Comparison of ENCODE assay signal across 8 cellular contexts in the genomic region with DNA sequence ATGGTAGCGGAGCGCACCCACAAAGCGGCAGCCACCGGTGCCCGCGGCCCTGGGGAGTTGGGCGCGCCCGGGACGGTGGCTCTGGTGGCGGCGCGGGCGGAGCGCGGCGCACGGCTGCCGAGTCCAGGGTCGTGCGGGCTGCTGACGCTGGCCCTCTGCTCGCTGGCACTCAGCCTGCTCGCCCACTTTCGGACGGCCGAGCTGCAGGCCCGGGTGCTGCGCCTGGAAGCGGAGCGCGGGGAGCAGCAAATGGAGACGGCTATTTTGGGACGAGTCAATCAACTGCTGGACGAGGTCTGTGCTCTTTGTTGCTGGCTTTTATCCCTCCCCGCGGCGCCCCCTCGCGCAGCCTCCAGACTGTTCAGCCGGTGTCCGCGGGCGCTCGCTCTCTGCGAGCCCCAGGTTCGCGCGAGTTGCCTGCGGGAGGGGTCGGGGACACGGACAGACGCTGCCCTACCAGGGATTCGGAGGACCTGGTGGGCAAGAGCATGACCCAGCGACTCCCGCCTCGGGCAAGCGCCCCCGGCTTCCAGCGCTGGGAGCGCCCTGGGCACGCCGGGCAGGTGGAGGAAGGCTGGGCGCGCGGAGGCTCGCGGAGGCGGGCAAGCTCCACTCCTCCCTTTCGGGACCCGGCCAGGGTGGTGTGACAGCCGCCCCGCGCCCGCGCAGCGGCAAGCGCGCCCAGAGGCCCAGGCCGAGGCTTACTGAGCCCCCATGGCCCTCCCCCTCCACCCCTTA. TPM values are rescaled to one million over a fixed set of nuclear protein-coding genes. Genes with fewer than 3 reads are reported as not detected.
DNase-seq lines count a peak whose midpoint lies in the region; ATAC-seq and TF ChIP-seq lines count a peak whose summit lies in the region.

No MANE protein-coding gene starts in this region.

- H3K36me3 Mint-ChIP-seq in dendritic cell treated with granulocyte-macrophage colony-stimulating factor and Interleukin-4, amounts not matched to agents 40 ng/mL and 50 ng/mL, for 4 days (ENCODE audit: low read depth): no peaks in the 10 kb centered on the region
- no peaks in the 10 kb centered on the region for H3K36me3 Mint-ChIP-seq in effector memory CD8-positive, alpha-beta T cell (ENCODE audit: insufficient read depth)

- no peaks in the 10 kb centered on the region for H3K9me3 ChIP-seq in liver (ENCODE audit: control insufficient read depth in 4 of 4, low read length in 3 of 4)

- no peak for TF ChIP-seq CTCF in liver (IDR thresholded peaks at IDR 0.05; ENCODE audit: low read depth, low read length, missing input control)

- H3K9ac ChIP-seq in liver (ENCODE audit: low read depth in 1 of 2, low read length in 2 of 2): no peak overlapping the region

- peak overlapping the region; percentile 64 for H3K4me3 Mint-ChIP-seq in dendritic cell treated with granulocyte-macrophage colony-stimulating factor and Interleukin-4, amounts not matched to agents 40 ng/mL and 50 ng/mL, for 4 days
- peak overlapping the region in 1 of 2 donors; percentile 18 for H3K4me3 Mint-ChIP-seq in effector memory CD8-positive, alpha-beta T cell

- peak overlapping the region in 2 of 3 donors; percentile 16 to 39 for H3K4me3 ChIP-seq in liver (ENCODE audit: low read depth in 1 of 3, low read length in 3 of 3)
- peak overlapping the region; percentile 60 for H3K4me3 ChIP-seq in urinary bladder (ENCODE audit: low read depth, low read length)

- TF ChIP-seq RAD21 in liver (IDR thresholded peaks at IDR 0.05): no peak

- H3K27ac Mint-ChIP-seq in dendritic cell treated with granulocyte-macrophage colony-stimulating factor and Interleukin-4, amounts not matched to agents 40 ng/mL and 50 ng/mL, for 4 days: no peak overlapping the region
- H3K27ac Mint-ChIP-seq in effector memory CD8-positive, alpha-beta T cell: no peak overlapping the region

- H3K27ac ChIP-seq in liver (ENCODE audit: low read depth in 1 of 2, low read length in 2 of 2) (no peak overlapping the region), urinary bladder (ENCODE audit: low read depth) (no peak overlapping the region)

- peak; percentile 15 for DNase-seq in NCI-H510A treated with DMSO at 0.1 percent for 48 hours (lab: John Stamatoyannopoulos, UW)
- no peak for DNase-seq in NCI-H510A (lab: John Stamatoyannopoulos, UW)
- DNase-seq in effector memory CD8-positive, alpha-beta T cell: no peak

- H3K4me1 ChIP-seq in liver (ENCODE audit: control insufficient read depth in 4 of 4, insufficient read depth in 4 of 4, low read length in 3 of 4) (peaks cover 11 to 19% (median 15%) of the 10 kb centered on the region in 4 donors), urinary bladder (ENCODE audit: insufficient read depth) (no peaks in the 10 kb centered on the region)

- H3K36me3 ChIP-seq in liver (ENCODE audit: control insufficient read depth in 4 of 4, insufficient read depth in 3 of 4, low read depth in 1 of 4, low read length in 3 of 4) (no peaks in the 10 kb centered on the region), urinary bladder (ENCODE audit: insufficient read depth) (no peaks in the 10 kb centered on the region)

- H3K9me3 Mint-ChIP-seq in dendritic cell treated with granulocyte-macrophage colony-stimulating factor and Interleukin-4, amounts not matched to agents 40 ng/mL and 50 ng/mL, for 4 days: no peaks in the 10 kb centered on the region
- H3K9me3 Mint-ChIP-seq in effector memory CD8-positive, alpha-beta T cell: no peaks in the 10 kb centered on the region

- H3K4me1 Mint-ChIP-seq in dendritic cell treated with granulocyte-macrophage colony-stimulating factor and Interleukin-4, amounts not matched to agents 40 ng/mL and 50 ng/mL, for 4 days (ENCODE audit: low read depth): peaks cover 16% of the 10 kb centered on the region
- H3K4me1 Mint-ChIP-seq in effector memory CD8-positive, alpha-beta T cell (ENCODE audit: low read depth in 2 of 2): peaks cover 6 to 10% of the 10 kb centered on the region in 2 donors

- WGBS in liver: 4% methylated on average over 80 of the region's 80 CpGs
- 7% methylated on average over 80 of the region's 80 CpGs for whole genome bisulfite sequencing in urinary bladder

- intact Hi-C loops in dendritic cell treated with granulocyte-macrophage colony-stimulating factor and Interleukin-4, amounts not matched to agents 40 ng/mL and 50 ng/mL, for 4 days (cut with micrococcal nuclease): no loop called here

- peaks cover 73% of the 10 kb centered on the region for H3K27me3 Mint-ChIP-seq in dendritic cell treated with granulocyte-macrophage colony-stimulating factor and Interleukin-4, amounts not matched to agents 40 ng/mL and 50 ng/mL, for 4 days
- peaks cover 52 to 80% of the 10 kb centered on the region in 2 donors for H3K27me3 Mint-ChIP-seq in effector memory CD8-positive, alpha-beta T cell

- H3K27me3 ChIP-seq in liver (ENCODE audit: control insufficient read depth in 4 of 4, insufficient read depth in 4 of 4, low read length in 3 of 4): peaks cover 0 to 3% (median 1%) of the 10 kb centered on the region in 4 donors

- no peak for ATAC-seq in GM19351 (IDR thresholded peaks at IDR 0.05; ENCODE audit: unreplicated experiment)
- no peak for ATAC-seq in effector memory CD8-positive, alpha-beta T cell (replicated peaks)
- no peak for ATAC-seq in HG03039 (IDR thresholded peaks at IDR 0.05; ENCODE audit: unreplicated experiment)

TF ChIP-seq in liver, 16 proteins besides CTCF, POLR2A, EP300 and RAD21:
- TF ChIP-seq, protein P1, sequence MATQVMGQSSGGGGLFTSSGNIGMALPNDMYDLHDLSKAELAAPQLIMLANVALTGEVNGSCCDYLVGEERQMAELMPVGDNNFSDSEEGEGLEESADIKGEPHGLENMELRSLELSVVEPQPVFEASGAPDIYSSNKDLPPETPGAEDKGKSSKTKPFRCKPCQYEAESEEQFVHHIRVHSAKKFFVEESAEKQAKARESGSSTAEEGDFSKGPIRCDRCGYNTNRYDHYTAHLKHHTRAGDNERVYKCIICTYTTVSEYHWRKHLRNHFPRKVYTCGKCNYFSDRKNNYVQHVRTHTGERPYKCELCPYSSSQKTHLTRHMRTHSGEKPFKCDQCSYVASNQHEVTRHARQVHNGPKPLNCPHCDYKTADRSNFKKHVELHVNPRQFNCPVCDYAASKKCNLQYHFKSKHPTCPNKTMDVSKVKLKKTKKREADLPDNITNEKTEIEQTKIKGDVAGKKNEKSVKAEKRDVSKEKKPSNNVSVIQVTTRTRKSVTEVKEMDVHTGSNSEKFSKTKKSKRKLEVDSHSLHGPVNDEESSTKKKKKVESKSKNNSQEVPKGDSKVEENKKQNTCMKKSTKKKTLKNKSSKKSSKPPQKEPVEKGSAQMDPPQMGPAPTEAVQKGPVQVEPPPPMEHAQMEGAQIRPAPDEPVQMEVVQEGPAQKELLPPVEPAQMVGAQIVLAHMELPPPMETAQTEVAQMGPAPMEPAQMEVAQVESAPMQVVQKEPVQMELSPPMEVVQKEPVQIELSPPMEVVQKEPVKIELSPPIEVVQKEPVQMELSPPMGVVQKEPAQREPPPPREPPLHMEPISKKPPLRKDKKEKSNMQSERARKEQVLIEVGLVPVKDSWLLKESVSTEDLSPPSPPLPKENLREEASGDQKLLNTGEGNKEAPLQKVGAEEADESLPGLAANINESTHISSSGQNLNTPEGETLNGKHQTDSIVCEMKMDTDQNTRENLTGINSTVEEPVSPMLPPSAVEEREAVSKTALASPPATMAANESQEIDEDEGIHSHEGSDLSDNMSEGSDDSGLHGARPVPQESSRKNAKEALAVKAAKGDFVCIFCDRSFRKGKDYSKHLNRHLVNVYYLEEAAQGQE (IDR thresholded peaks at IDR 0.05): no peak
- no peak for TF ChIP-seq EGR1 (IDR thresholded peaks at IDR 0.05; ENCODE audit: low read depth in 2 of 2)
- TF ChIP-seq NR2F2 (IDR thresholded peaks at IDR 0.05): no peak
- TF ChIP-seq, protein P2, sequence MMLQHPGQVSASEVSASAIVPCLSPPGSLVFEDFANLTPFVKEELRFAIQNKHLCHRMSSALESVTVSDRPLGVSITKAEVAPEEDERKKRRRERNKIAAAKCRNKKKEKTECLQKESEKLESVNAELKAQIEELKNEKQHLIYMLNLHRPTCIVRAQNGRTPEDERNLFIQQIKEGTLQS (IDR thresholded peaks at IDR 0.05): no peak
- no peak for TF ChIP-seq YY1 (IDR thresholded peaks at IDR 0.05)
- no peak for TF ChIP-seq GABPA (IDR thresholded peaks at IDR 0.05 in 1 of 2, conservative IDR thresholded peaks at IDR 0.05 in 1 of 2)
- no peak for TF ChIP-seq JUND (IDR thresholded peaks at IDR 0.05)
- no peak for TF ChIP-seq TAF1 (conservative IDR thresholded peaks at IDR 0.05)
- no peak for TF ChIP-seq FOXA2 (IDR thresholded peaks at IDR 0.05)
- TF ChIP-seq, protein P3, sequence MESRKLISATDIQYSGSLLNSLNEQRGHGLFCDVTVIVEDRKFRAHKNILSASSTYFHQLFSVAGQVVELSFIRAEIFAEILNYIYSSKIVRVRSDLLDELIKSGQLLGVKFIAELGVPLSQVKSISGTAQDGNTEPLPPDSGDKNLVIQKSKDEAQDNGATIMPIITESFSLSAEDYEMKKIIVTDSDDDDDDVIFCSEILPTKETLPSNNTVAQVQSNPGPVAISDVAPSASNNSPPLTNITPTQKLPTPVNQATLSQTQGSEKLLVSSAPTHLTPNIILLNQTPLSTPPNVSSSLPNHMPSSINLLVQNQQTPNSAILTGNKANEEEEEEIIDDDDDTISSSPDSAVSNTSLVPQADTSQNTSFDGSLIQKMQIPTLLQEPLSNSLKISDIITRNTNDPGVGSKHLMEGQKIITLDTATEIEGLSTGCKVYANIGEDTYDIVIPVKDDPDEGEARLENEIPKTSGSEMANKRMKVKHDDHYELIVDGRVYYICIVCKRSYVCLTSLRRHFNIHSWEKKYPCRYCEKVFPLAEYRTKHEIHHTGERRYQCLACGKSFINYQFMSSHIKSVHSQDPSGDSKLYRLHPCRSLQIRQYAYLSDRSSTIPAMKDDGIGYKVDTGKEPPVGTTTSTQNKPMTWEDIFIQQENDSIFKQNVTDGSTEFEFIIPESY (IDR thresholded peaks at IDR 0.05): no peak
- no peak for TF ChIP-seq SP1 (IDR thresholded peaks at IDR 0.05)
- no peak for TF ChIP-seq HNF4G (IDR thresholded peaks at IDR 0.05)
- no peak for TF ChIP-seq FOXA1 (IDR thresholded peaks at IDR 0.05)
- TF ChIP-seq, protein P4, sequence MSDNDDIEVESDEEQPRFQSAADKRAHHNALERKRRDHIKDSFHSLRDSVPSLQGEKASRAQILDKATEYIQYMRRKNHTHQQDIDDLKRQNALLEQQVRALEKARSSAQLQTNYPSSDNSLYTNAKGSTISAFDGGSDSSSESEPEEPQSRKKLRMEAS (IDR thresholded peaks at IDR 0.05): no peak
- TF ChIP-seq RXRA (IDR thresholded peaks at IDR 0.05): no peak
- no peak for TF ChIP-seq HNF4A (conservative IDR thresholded peaks at IDR 0.05)

RNA-seq across cellular contexts. Expression of a gene that starts 0.9 kb away (rescaled TPM):
- under 1 TPM; 0.17 to 0.47 TPM for total RNA-seq in liver
- polyA plus RNA-seq in liver: under 1 TPM; 0.17 to 0.19 TPM
- 9.2 TPM for total RNA-seq in urinary bladder
- polyA plus RNA-seq in urinary bladder: 5.7 TPM
